16 cellular contexts compared by ENCODE assay signal in genomic region chr17:1461193-1461944, GRCh38. TPM values are rescaled to one million over a fixed set of nuclear protein-coding genes. Genes with fewer than 3 reads are reported as not detected.
DNase-seq lines count a peak whose midpoint lies in the region; ATAC-seq and TF ChIP-seq lines count a peak whose summit lies in the region.
"Had no signal": no experiment of that assay in that cellular context is flagged by ENCODE, and none has a peak within 500 bp of the region (broad histone marks: within the 10 kb centered on the region; RNA-seq: fewer than 3 reads in every experiment).

No MANE protein-coding gene starts in this region.

- no peaks in the 10 kb centered on the region for H3K9me3 ChIP-seq in HCT116 (ENCODE audit: control insufficient read depth in 1 of 2, insufficient read depth in 1 of 2, low read depth in 1 of 2, low read length in 2 of 2)
- no peaks in the 10 kb centered on the region for H3K9me3 ChIP-seq in gastrocnemius medialis

- TF ChIP-seq RAD21 in HCT116 (IDR thresholded peaks at IDR 0.05; ENCODE audit: low read depth), result no peak

- H3K36me3 Mint-ChIP-seq in activated B cell treated with CpG ODN at 0.5 μM for 24 hours (ENCODE audit: low read depth), result peaks cover 18% of the 10 kb centered on the region
- H3K36me3 Mint-ChIP-seq: activated naive CD8-positive, alpha-beta T cell treated with anti-CD3 and anti-CD28 coated beads, Interleukin-2, amount 10 ng/mL, durations not matched to agents 7 days and 5 days had no signal

- RAD21 ChIA-PET in HCT116 (lab: Charles Lee; ENCODE audit: low non-redundant PET in 1 of 2, low total read pairs in 2 of 2, uncharacterized antibody in 2 of 2, unreplicated experiment in 2 of 2), result no interaction called here

- H3K9me2 ChIP-seq in HCT116 (ENCODE audit: insufficient read depth), result no peaks in the 10 kb centered on the region

- TF ChIP-seq CTCF in HCT116 (IDR thresholded peaks at IDR 0.05 in 2 of 3, conservative IDR thresholded peaks at IDR 0.05 in 1 of 3; ENCODE audit: borderline replicate concordance in 1 of 3, insufficient read depth in 1 of 3, low read depth in 2 of 3, low read length in 2 of 3), result no peak
- TF ChIP-seq CTCF in activated B cell treated with CpG ODN at 0.5 μM for 24 hours (IDR thresholded peaks at IDR 0.05), result no peak
- TF ChIP-seq CTCF in gastrocnemius medialis (IDR thresholded peaks at IDR 0.05 in 4 of 5, conservative IDR thresholded peaks at IDR 0.05 in 1 of 5), result no peak

- POLR2A ChIA-PET in HCT116 (lab: Charles Lee), result interaction anchor here (1.4 to 3.2 kb wide), 2 partner anchors 23 to 55 kb away, joined by 5 to 16 read pairs; partner anchors contain the start of gene INPP5K
- POLR2A ChIA-PET in activated B cell treated with CpG ODN at 0.5 μM for 24 hours (lab: Charles Lee), result interaction anchor here (2.3 to 2.7 kb wide), 3 partner anchors 13 to 55 kb away, joined by 17 to 27 read pairs (median 24); partner anchors contain the start of gene INPP5K

- no peak overlapping the region for H3K4me3 Mint-ChIP-seq in activated B cell treated with CpG ODN at 0.5 μM for 24 hours
- H3K4me3 Mint-ChIP-seq: activated CD4-positive, alpha-beta T cell treated with anti-CD3 and anti-CD28 coated beads, Interleukin-2, amount 10 ng/mL, durations not matched to agents 7 days and 5 days; activated naive CD8-positive, alpha-beta T cell treated with anti-CD3 and anti-CD28 coated beads, Interleukin-2, amount 10 ng/mL, durations not matched to agents 7 days and 5 days; T-helper 2 cell treated with Interferon-gamma antibody and Interleukin-4, amounts not matched to agents 5 μg/mL and 100 μg/mL, for 36 hours had no signal

- in situ Hi-C loops in gastrocnemius medialis (cut with MboI; ENCODE audit: low sequenced_read_pairs in 4 of 4), result no loop called here

- H3K9me3 Mint-ChIP-seq in activated B cell treated with CpG ODN at 0.5 μM for 24 hours, result peaks cover 2% of the 10 kb centered on the region
- H3K9me3 Mint-ChIP-seq: activated CD4-positive, alpha-beta T cell treated with anti-CD3 and anti-CD28 coated beads, Interleukin-2, amount 10 ng/mL, durations not matched to agents 7 days and 5 days; activated naive CD8-positive, alpha-beta T cell treated with anti-CD3 and anti-CD28 coated beads, Interleukin-2, amount 10 ng/mL, durations not matched to agents 7 days and 5 days; effector memory CD8-positive, alpha-beta T cell; T-helper 2 cell treated with Interferon-gamma antibody and Interleukin-4, amounts not matched to agents 5 μg/mL and 100 μg/mL, for 36 hours had no signal

- CTCF ChIA-PET in HCT116 (lab: Charles Lee) (no interaction called here), activated B cell treated with CpG ODN at 0.5 μM for 24 hours (lab: Charles Lee) (no interaction called here)

- peaks cover 3 to 6% of the 10 kb centered on the region in 2 experiments; a peak in 2 of 4 replicates for H3K36me3 ChIP-seq in HCT116 (ENCODE audit: control insufficient read depth in 1 of 2, insufficient read depth in 2 of 2, low read length in 2 of 2)
- no peaks in the 10 kb centered on the region for H3K36me3 ChIP-seq in gastrocnemius medialis

- H3K27ac ChIP-seq in HCT116 (ENCODE audit: low read depth, low read length) (no peak overlapping the region), gastrocnemius medialis (peak overlapping the region; percentile 78 to 88 (median 86))

- DNase-seq in CD1c-positive myeloid dendritic cell (ENCODE audit: extremely low spot score) (peak; percentile 89), HCT116 (ENCODE audit: low read depth, low spot score) (no peak), activated B cell treated with CpG ODN at 0.5 μM for 24 hours (no peak), gastrocnemius medialis (no peak), DMS79 treated with DMSO at 0.1 percent for 48 hours (lab: John Stamatoyannopoulos, UW) (no peak)
- no peak for DNase-seq in stimulated activated CD4-positive, alpha-beta T cell treated with anti-CD3 and anti-CD28 coated beads, Interleukin-2, amount 100 ng/mL, for 24 hours
- DNase-seq: activated CD4-positive, alpha-beta T cell treated with anti-CD3 and anti-CD28 coated beads, Interleukin-2, amount 10 ng/mL, durations not matched to agents 7 days and 5 days; activated naive CD8-positive, alpha-beta T cell treated with anti-CD3 and anti-CD28 coated beads, Interleukin-2, amount 10 ng/mL, durations not matched to agents 7 days and 5 days; effector memory CD8-positive, alpha-beta T cell; GDM1; NCI-H1436; NCI-H226; SIG-M5 had no signal

- no peak for ATAC-seq in HCT116
- no peak for ATAC-seq in activated B cell treated with CpG ODN at 0.5 μM for 24 hours (ENCODE audit: low read depth)
- ATAC-seq in gastrocnemius medialis, result no peak
- ATAC-seq in GM21737 (IDR thresholded peaks at IDR 0.05; ENCODE audit: unreplicated experiment), result no peak
- ATAC-seq: effector memory CD8-positive, alpha-beta T cell had no signal

- no peak overlapping the region for H2AFZ ChIP-seq in HCT116 (ENCODE audit: low read depth, low read length, poor library complexity, severe bottlenecking)

- H3K4me3 ChIP-seq in HCT116 (replicated peaks in 1 of 2; ENCODE audit: low read depth in 1 of 2, low read length in 2 of 2) (no peak overlapping the region), gastrocnemius medialis (no peak overlapping the region)

- peak overlapping the region; percentile 80 for H3K4me2 ChIP-seq in HCT116 (ENCODE audit: low read length)

- H3K27me3 ChIP-seq in HCT116 (ENCODE audit: insufficient read depth, low read length), result no peaks in the 10 kb centered on the region
- H3K27me3 ChIP-seq in gastrocnemius medialis, result no peaks in the 10 kb centered on the region

- BruUV-seq in HCT116 (replicated peaks; lab: Mats Ljungman, UMichigan), result TSS peak; percentile 34

- TF ChIP-seq POLR2A in HCT116 (IDR thresholded peaks at IDR 0.05; ENCODE audit: borderline replicate concordance, extremely low read depth, insufficient read depth, insufficient read length) (no peak), gastrocnemius medialis (IDR thresholded peaks at IDR 0.05) (no peak)

- no peaks in the 10 kb centered on the region for H3K27me3 Mint-ChIP-seq in activated B cell treated with CpG ODN at 0.5 μM for 24 hours
- H3K27me3 Mint-ChIP-seq: progenitor cell of endocrine pancreas had no signal

- no peak overlapping the region for H3K9ac ChIP-seq in HCT116 (ENCODE audit: low read length)

- no peaks in the 10 kb centered on the region for H4K20me1 ChIP-seq in HCT116 (ENCODE audit: insufficient read depth)

- peak overlapping the region; percentile 46 for H3K27ac Mint-ChIP-seq in activated B cell treated with CpG ODN at 0.5 μM for 24 hours
- H3K27ac Mint-ChIP-seq: activated CD4-positive, alpha-beta T cell treated with anti-CD3 and anti-CD28 coated beads, Interleukin-2, amount 10 ng/mL, durations not matched to agents 7 days and 5 days; activated naive CD8-positive, alpha-beta T cell treated with anti-CD3 and anti-CD28 coated beads, Interleukin-2, amount 10 ng/mL, durations not matched to agents 7 days and 5 days; effector memory CD8-positive, alpha-beta T cell; T-helper 2 cell treated with Interferon-gamma antibody and Interleukin-4, amounts not matched to agents 5 μg/mL and 100 μg/mL, for 36 hours had no signal

- intact Hi-C loops in HCT116 (cut with micrococcal nuclease) (loop anchor here (5.0 kb wide), 1 partner anchor 56 kb away; the partner anchor contains the start of gene INPP5K), activated B cell treated with CpG ODN at 0.5 μM for 24 hours (cut with micrococcal nuclease) (no loop called here), gastrocnemius medialis (cut with DNase I; ENCODE audit: low total_unique reads) (no loop called here)

- H3K4me1 Mint-ChIP-seq in activated B cell treated with CpG ODN at 0.5 μM for 24 hours, result peaks cover 47% of the 10 kb centered on the region

- peaks cover 10% of the 10 kb centered on the region; the same call in 1 of the 2 replicates for H3K79me2 ChIP-seq in HCT116 (ENCODE audit: insufficient read depth, low read length)

- H3K4me1 ChIP-seq in HCT116 (ENCODE audit: control insufficient read depth in 1 of 2, insufficient read depth in 2 of 2, low read length in 2 of 2), result peaks cover 36 to 62% of the 10 kb centered on the region in 2 experiments
- peaks cover 16 to 27% of the 10 kb centered on the region in 2 donors for H3K4me1 ChIP-seq in gastrocnemius medialis

TF ChIP-seq in HCT116, 20 proteins besides CTCF, POLR2A, EP300 and RAD21:
- TF ChIP-seq ATF3 (IDR thresholded peaks at IDR 0.05), result no peak
- no peak for TF ChIP-seq ELF1 (IDR thresholded peaks at IDR 0.05; ENCODE audit: borderline replicate concordance, low read depth)
- no peak for TF ChIP-seq CEBPB (IDR thresholded peaks at IDR 0.05; ENCODE audit: low read depth)
- TF ChIP-seq ZNF274 (IDR thresholded peaks at IDR 0.05; ENCODE audit: low read depth, low read length), result no peak
- no peak for TF ChIP-seq JUND (IDR thresholded peaks at IDR 0.05)
- TF ChIP-seq SIN3A (IDR thresholded peaks at IDR 0.05; ENCODE audit: low read depth), result no peak
- no peak for TF ChIP-seq SP1 (IDR thresholded peaks at IDR 0.05; ENCODE audit: low read depth)
- TF ChIP-seq SRF (IDR thresholded peaks at IDR 0.05; ENCODE audit: low read depth), result no peak

RNA-seq across cellular contexts. Expression of gene CRK, which starts 5.3 kb away (rescaled TPM):
- total RNA-seq in HCT116 (2021; ENCODE audit: unreplicated experiment) (55.5 TPM), activated B cell treated with CpG ODN at 0.5 μM for 24 hours (22.5 and 29.1 TPM in 2 replicates), gastrocnemius medialis (10 to 100 TPM; 48.6 to 64.6 (median 56.7) TPM)
- polyA plus RNA-seq in HCT116 (2012), result 32.2 and 38.8 TPM in 2 replicates

RNA-seq across cellular contexts. Expression of gene MYO1C, which starts 31.1 kb away (rescaled TPM):
- 227 TPM for total RNA-seq in HCT116 (2021; ENCODE audit: unreplicated experiment)
- polyA plus RNA-seq in HCT116 (2012), result 118 and 151 TPM in 2 replicates
- 189 and 190 TPM in 2 replicates for total RNA-seq in activated B cell treated with CpG ODN at 0.5 μM for 24 hours
- 10 to 100 TPM; 24.8 to 76.6 (median 58.6) TPM for total RNA-seq in gastrocnemius medialis

RNA-seq across cellular contexts. Expression of gene INPP5K, which starts 55.0 kb away (rescaled TPM):
- total RNA-seq in HCT116 (2021; ENCODE audit: unreplicated experiment) (25.6 TPM), activated B cell treated with CpG ODN at 0.5 μM for 24 hours (46.0 and 50.0 TPM in 2 replicates), gastrocnemius medialis (100 to 1,000 TPM; 102 to 196 (median 114) TPM)
- polyA plus RNA-seq in HCT116 (2012), result 20.6 and 22.2 TPM in 2 replicates
